Comparison of ENCODE assay signal across 1 cellular context in the genomic region with DNA sequence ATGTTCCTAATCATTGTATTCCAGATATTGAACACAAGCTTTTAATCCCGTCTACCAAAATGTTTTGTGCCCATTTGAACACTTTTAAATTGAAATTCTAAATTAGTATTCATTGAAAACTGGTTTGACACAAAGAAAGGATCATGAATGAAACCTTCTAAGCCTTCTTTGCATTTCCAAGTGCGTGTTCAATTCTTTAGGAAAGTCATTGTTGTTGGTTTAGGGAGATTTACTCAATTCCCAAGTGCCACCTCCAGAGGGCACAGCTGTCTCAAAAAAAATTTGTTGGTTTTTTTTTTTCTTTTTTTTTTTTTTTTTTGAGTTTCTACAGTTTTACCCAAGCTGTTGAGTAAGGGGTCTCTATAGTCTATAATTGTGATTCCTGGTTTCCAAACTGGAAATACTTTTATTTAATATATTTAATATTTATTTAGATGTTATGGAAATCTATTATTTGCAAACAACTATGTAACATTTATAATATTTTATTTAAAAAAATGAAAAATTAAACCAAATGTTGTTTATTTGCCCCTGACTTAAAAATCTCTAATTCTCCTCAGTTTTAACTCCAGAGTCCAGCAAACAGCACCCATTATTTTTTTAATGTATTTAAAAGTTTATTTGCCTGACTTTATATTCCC.
TF ChIP-seq lines count a peak whose summit lies in the region.

No MANE protein-coding gene starts in this region.

TF ChIP-seq in H1, 55 proteins besides CTCF, POLR2A, EP300 and RAD21:
- TF ChIP-seq SAP30 (IDR thresholded peaks at IDR 0.05; ENCODE audit: insufficient read depth, insufficient replicate concordance, low read length) (no peak), HDAC6 (IDR thresholded peaks at IDR 0.05; ENCODE audit: low read depth, low read length) (no peak), TBP (IDR thresholded peaks at IDR 0.05; ENCODE audit: low read depth, low read length) (no peak)
